In genomic region chr16:68311316-68311620, GRCh38 we compare ENCODE assay signal across 1 cellular context.
TF ChIP-seq lines count a peak whose summit lies in the region.

No MANE protein-coding gene starts in this region.

TF ChIP-seq in K562, 482 proteins besides CTCF, POLR2A, EP300 and RAD21 (continued from another document and continues in another):
- TF ChIP-seq, protein P1, sequence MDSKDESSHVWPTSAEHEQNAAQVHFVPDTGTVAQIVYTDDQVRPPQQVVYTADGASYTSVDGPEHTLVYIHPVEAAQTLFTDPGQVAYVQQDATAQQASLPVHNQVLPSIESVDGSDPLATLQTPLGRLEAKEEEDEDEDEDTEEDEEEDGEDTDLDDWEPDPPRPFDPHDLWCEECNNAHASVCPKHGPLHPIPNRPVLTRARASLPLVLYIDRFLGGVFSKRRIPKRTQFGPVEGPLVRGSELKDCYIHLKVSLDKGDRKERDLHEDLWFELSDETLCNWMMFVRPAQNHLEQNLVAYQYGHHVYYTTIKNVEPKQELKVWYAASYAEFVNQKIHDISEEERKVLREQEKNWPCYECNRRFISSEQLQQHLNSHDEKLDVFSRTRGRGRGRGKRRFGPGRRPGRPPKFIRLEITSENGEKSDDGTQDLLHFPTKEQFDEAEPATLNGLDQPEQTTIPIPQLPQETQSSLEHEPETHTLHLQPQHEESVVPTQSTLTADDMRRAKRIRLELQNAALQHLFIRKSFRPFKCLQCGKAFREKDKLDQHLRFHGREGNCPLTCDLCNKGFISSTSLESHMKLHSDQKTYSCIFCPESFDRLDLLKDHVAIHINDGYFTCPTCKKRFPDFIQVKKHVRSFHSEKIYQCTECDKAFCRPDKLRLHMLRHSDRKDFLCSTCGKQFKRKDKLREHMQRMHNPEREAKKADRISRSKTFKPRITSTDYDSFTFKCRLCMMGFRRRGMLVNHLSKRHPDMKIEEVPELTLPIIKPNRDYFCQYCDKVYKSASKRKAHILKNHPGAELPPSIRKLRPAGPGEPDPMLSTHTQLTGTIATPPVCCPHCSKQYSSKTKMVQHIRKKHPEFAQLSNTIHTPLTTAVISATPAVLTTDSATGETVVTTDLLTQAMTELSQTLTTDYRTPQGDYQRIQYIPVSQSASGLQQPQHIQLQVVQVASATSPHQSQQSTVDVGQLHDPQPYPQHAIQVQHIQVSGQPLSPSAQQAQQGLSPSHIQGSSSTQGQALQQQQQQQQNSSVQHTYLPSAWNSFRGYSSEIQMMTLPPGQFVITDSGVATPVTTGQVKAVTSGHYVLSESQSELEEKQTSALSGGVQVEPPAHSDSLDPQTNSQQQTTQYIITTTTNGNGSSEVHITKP (IDR thresholded peaks at IDR 0.05; ENCODE audit: partially characterized antibody) = no peak
- TF ChIP-seq SMARCC2 (IDR thresholded peaks at IDR 0.05; ENCODE audit: low read depth) (no peak), ZNF133 (CRISPR knock-in tag; IDR thresholded peaks at IDR 0.05) (no peak), CREB3L1 (IDR thresholded peaks at IDR 0.05; ENCODE audit: borderline replicate concordance, low read depth) (peak; percentile 5; the same call in 1 of the 2 replicates), NFIC (IDR thresholded peaks at IDR 0.05) (no peak), AFF1 (IDR thresholded peaks at IDR 0.05; ENCODE audit: low read depth in 1 of 2, partially characterized antibody in 2 of 2) (no peak), U2AF1 (optimal IDR thresholded peaks at IDR 0.05; ENCODE audit: low read depth, low read length) (no peak), ZNF584 (CRISPR knock-in tag; IDR thresholded peaks at IDR 0.05; ENCODE audit: low read depth) (no peak), CEBPB (tag; IDR thresholded peaks at IDR 0.05) (no peak), TSC22D4 (tag; IDR thresholded peaks at IDR 0.05) (no peak), ZNF175 (CRISPR knock-in tag; IDR thresholded peaks at IDR 0.05; ENCODE audit: low read depth) (0 out of 2 replicates have a peak, but pooled peaks have one; percentile 10), GTF3C2 (IDR thresholded peaks at IDR 0.05; ENCODE audit: borderline replicate concordance, extremely low read depth, insufficient read length) (no peak), HSF4 (CRISPR knock-in tag; IDR thresholded peaks at IDR 0.05; ENCODE audit: borderline replicate concordance) (no peak), AFF4 (CRISPR knock-in tag; IDR thresholded peaks at IDR 0.05) (no peak), DIDO1 (tag; IDR thresholded peaks at IDR 0.05; ENCODE audit: low read depth) (no peak), BRF1 (IDR thresholded peaks at IDR 0.05; ENCODE audit: borderline replicate concordance, extremely low read depth, insufficient read length) (no peak), IRF2 (CRISPR knock-in tag; IDR thresholded peaks at IDR 0.05) (no peak), ZNF77 (CRISPR knock-in tag; IDR thresholded peaks at IDR 0.05) (no peak), FOXM1 (IDR thresholded peaks at IDR 0.05; ENCODE audit: low read depth) (no peak), FOXM1 (CRISPR knock-in tag; IDR thresholded peaks at IDR 0.05; ENCODE audit: low read depth) (no peak), PTTG1 (tag; IDR thresholded peaks at IDR 0.05; ENCODE audit: low read depth) (no peak), NR1H2 (CRISPR knock-in tag; IDR thresholded peaks at IDR 0.05) (no peak), FOXA1 (IDR thresholded peaks at IDR 0.05; ENCODE audit: borderline replicate concordance) (no peak), ZNF324 (CRISPR knock-in tag; IDR thresholded peaks at IDR 0.05) (no peak), BRD4 (IDR thresholded peaks at IDR 0.05) (no peak)
- TF ChIP-seq, protein P2, sequence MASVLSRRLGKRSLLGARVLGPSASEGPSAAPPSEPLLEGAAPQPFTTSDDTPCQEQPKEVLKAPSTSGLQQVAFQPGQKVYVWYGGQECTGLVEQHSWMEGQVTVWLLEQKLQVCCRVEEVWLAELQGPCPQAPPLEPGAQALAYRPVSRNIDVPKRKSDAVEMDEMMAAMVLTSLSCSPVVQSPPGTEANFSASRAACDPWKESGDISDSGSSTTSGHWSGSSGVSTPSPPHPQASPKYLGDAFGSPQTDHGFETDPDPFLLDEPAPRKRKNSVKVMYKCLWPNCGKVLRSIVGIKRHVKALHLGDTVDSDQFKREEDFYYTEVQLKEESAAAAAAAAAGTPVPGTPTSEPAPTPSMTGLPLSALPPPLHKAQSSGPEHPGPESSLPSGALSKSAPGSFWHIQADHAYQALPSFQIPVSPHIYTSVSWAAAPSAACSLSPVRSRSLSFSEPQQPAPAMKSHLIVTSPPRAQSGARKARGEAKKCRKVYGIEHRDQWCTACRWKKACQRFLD (CRISPR knock-in tag; IDR thresholded peaks at IDR 0.05) = no peak
- TF ChIP-seq, protein P3, sequence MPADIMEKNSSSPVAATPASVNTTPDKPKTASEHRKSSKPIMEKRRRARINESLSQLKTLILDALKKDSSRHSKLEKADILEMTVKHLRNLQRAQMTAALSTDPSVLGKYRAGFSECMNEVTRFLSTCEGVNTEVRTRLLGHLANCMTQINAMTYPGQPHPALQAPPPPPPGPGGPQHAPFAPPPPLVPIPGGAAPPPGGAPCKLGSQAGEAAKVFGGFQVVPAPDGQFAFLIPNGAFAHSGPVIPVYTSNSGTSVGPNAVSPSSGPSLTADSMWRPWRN (IDR thresholded peaks at IDR 0.05; ENCODE audit: low read depth) = 0 out of 2 replicates have a peak, but pooled peaks have one; percentile 55
- TF ChIP-seq, protein P4, sequence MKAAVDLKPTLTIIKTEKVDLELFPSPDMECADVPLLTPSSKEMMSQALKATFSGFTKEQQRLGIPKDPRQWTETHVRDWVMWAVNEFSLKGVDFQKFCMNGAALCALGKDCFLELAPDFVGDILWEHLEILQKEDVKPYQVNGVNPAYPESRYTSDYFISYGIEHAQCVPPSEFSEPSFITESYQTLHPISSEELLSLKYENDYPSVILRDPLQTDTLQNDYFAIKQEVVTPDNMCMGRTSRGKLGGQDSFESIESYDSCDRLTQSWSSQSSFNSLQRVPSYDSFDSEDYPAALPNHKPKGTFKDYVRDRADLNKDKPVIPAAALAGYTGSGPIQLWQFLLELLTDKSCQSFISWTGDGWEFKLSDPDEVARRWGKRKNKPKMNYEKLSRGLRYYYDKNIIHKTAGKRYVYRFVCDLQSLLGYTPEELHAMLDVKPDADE (conservative IDR thresholded peaks at IDR 0.05; ENCODE audit: control insufficient read depth, low read depth, low read length) = 0 out of 2 replicates have a peak, but pooled peaks have one; percentile 13
- TF ChIP-seq, protein P5, sequence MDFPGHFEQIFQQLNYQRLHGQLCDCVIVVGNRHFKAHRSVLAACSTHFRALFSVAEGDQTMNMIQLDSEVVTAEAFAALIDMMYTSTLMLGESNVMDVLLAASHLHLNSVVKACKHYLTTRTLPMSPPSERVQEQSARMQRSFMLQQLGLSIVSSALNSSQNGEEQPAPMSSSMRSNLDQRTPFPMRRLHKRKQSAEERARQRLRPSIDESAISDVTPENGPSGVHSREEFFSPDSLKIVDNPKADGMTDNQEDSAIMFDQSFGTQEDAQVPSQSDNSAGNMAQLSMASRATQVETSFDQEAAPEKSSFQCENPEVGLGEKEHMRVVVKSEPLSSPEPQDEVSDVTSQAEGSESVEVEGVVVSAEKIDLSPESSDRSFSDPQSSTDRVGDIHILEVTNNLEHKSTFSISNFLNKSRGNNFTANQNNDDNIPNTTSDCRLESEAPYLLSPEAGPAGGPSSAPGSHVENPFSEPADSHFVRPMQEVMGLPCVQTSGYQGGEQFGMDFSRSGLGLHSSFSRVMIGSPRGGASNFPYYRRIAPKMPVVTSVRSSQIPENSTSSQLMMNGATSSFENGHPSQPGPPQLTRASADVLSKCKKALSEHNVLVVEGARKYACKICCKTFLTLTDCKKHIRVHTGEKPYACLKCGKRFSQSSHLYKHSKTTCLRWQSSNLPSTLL (IDR thresholded peaks at IDR 0.05) = no peak
- TF ChIP-seq, protein P6, sequence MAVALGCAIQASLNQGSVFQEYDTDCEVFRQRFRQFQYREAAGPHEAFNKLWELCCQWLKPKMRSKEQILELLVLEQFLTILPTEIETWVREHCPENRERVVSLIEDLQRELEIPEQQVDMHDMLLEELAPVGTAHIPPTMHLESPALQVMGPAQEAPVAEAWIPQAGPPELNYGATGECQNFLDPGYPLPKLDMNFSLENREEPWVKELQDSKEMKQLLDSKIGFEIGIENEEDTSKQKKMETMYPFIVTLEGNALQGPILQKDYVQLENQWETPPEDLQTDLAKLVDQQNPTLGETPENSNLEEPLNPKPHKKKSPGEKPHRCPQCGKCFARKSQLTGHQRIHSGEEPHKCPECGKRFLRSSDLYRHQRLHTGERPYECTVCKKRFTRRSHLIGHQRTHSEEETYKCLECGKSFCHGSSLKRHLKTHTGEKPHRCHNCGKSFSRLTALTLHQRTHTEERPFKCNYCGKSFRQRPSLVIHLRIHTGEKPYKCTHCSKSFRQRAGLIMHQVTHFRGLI (CRISPR knock-in tag; IDR thresholded peaks at IDR 0.05) = no peak
